8 cellular contexts compared by ENCODE assay signal in the genomic region with DNA sequence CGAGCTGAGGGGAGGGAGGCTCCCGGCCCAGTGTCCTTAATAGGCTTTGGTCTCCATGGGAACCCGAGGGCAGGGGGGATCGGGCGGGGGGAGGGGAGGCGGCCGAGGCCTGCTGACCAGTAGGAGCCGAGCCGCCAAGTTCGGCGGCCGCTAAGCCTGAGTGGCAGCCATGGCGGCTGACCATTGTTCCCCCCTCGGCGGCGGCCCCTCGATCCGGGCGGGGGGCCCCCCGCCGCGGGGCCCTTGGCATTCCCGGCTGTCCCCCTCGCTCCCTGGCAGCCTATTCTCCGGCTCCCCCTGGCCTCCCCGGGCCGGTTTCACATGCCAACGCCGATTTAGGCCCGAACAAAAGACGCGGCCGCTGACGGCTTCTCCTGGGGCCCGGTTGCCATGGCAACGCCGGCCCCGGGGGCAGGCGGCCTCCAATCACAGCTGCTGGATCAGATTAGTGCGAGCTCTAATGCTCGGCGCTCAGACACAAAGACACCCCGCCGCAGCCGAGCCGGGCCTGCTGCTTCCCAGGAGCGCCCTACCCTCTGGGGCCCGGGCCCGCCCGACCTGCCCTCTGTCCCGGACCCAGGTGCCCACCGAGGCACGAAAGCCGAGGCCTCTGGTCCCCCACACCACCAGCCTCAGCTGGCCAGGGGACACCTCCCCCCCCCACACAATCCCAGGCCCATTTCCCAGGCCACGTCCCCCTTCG. TPM values are rescaled to one million over a fixed set of nuclear protein-coding genes. Genes with fewer than 3 reads are reported as not detected.
A peak's percentile ranks its signal among the peaks of the same experiment; 100 is the strongest.
DNase-seq lines count a peak whose midpoint lies in the region; ATAC-seq and TF ChIP-seq lines count a peak whose summit lies in the region.

No MANE protein-coding gene starts in this region.

- H3K4me3 ChIP-seq in BLaER1 treated with 17β-estradiol and CSF1 and Interleukin-3, amounts not matched to agents 10 nM and 100 nM = peak overlapping the region; percentile 32 to 69 (median 54); a peak in 19 of 20 replicates
- peak overlapping the region in 1 of 4 donors; percentile 55 for H3K4me3 ChIP-seq in adrenal gland
- peak overlapping the region; percentile 59 for H3K4me3 ChIP-seq in left ventricle myocardium inferior
- H3K4me3 ChIP-seq in rectal smooth muscle tissue (ENCODE audit: low read length) = peak overlapping the region; percentile 25

- TF ChIP-seq CTCF in adrenal gland (IDR thresholded peaks at IDR 0.05) = no peak
- TF ChIP-seq CTCF in left ventricle myocardium inferior (IDR thresholded peaks at IDR 0.05; ENCODE audit: borderline replicate concordance) = no peak

- 3 to 9% (median 8%) methylated on average over 6 to 56 of the region's 56 CpGs for WGBS in adrenal gland, 4 donors

- H3K27me3 ChIP-seq in BLaER1 treated with 17β-estradiol and CSF1 and Interleukin-3, amounts not matched to agents 10 nM and 100 nM = peaks cover 18 to 48% (median 33%) of the 10 kb centered on the region in 11 experiments
- H3K27me3 ChIP-seq in adrenal gland = no peaks in the 10 kb centered on the region
- H3K27me3 ChIP-seq in left ventricle myocardium inferior (ENCODE audit: low read depth) = peaks cover 27% of the 10 kb centered on the region
- no peaks in the 10 kb centered on the region for H3K27me3 ChIP-seq in rectal smooth muscle tissue (ENCODE audit: control insufficient read depth, insufficient read depth, low read length)

- peak; percentile 91 for DNase-seq in NCI-H128 (lab: John Stamatoyannopoulos, UW; ENCODE audit: unreplicated experiment)
- peak; percentile 72 to 94 (median 79) for DNase-seq in adrenal gland
- peak; percentile 48 for DNase-seq in left ventricle myocardium inferior
- no peak for DNase-seq in SIG-M5 (lab: John Stamatoyannopoulos, UW)

- peak overlapping the region in 8 of 11 experiments; percentile 35 to 74 (median 58); a peak in 14 of 22 replicates for H3K27ac ChIP-seq in BLaER1 treated with 17β-estradiol and CSF1 and Interleukin-3, amounts not matched to agents 10 nM and 100 nM
- peak overlapping the region in 3 of 5 donors; percentile 13 to 77 (median 24) for H3K27ac ChIP-seq in adrenal gland
- H3K27ac ChIP-seq in left ventricle myocardium inferior (replicated peaks) = peak overlapping the region; percentile 12
- peak overlapping the region; percentile 33 for H3K27ac ChIP-seq in rectal smooth muscle tissue (ENCODE audit: low read depth, low read length)

- peak overlapping the region; percentile 69 to 97 (median 91) for H3K4me2 ChIP-seq in BLaER1 treated with 17β-estradiol and CSF1 and Interleukin-3, amounts not matched to agents 10 nM and 100 nM

- ATAC-seq in HG03108 (IDR thresholded peaks at IDR 0.05; ENCODE audit: unreplicated experiment) (no peak), HG02610 (IDR thresholded peaks at IDR 0.05; ENCODE audit: unreplicated experiment) (no peak)

- no peaks in the 10 kb centered on the region for H3K36me3 ChIP-seq in BLaER1 treated with 17β-estradiol and CSF1 and Interleukin-3, amounts not matched to agents 10 nM and 100 nM
- H3K36me3 ChIP-seq in adrenal gland (replicated peaks in 1 of 2) = no peaks in the 10 kb centered on the region
- no peaks in the 10 kb centered on the region for H3K36me3 ChIP-seq in left ventricle myocardium inferior
- no peaks in the 10 kb centered on the region for H3K36me3 ChIP-seq in rectal smooth muscle tissue (ENCODE audit: control insufficient read depth, insufficient read depth, low read length)

- H3K9me3 ChIP-seq in BLaER1 treated with 17β-estradiol and CSF1 and Interleukin-3, amounts not matched to agents 10 nM and 100 nM (replicated peaks in 1 of 11) = no peaks in the 10 kb centered on the region
- H3K9me3 ChIP-seq in adrenal gland (replicated peaks in 1 of 3) (no peaks in the 10 kb centered on the region), left ventricle myocardium inferior (replicated peaks) (no peaks in the 10 kb centered on the region)

- H3K9ac ChIP-seq in BLaER1 treated with 17β-estradiol and CSF1 and Interleukin-3, amounts not matched to agents 10 nM and 100 nM = peak overlapping the region; percentile 60 to 82 (median 76)
- H3K9ac ChIP-seq in rectal smooth muscle tissue (ENCODE audit: low read length) = no peak overlapping the region

- H4K20me1 ChIP-seq in BLaER1 treated with 17β-estradiol and CSF1 and Interleukin-3, amounts not matched to agents 10 nM and 100 nM = peaks cover 0 to 13% (median 0%) of the 10 kb centered on the region in 11 experiments; a peak in 2 of 22 replicates

- intact Hi-C loops in adrenal gland (cut with DNase I) = no loop called here
- intact Hi-C loops in left ventricle myocardium inferior (cut with micrococcal nuclease) = no loop called here

- peaks cover 0 to 24% (median 21%) of the 10 kb centered on the region in 10 experiments; a peak in 18 of 20 replicates for H3K4me1 ChIP-seq in BLaER1 treated with 17β-estradiol and CSF1 and Interleukin-3, amounts not matched to agents 10 nM and 100 nM
- H3K4me1 ChIP-seq in adrenal gland (replicated peaks in 1 of 2) (peaks cover 15 to 16% of the 10 kb centered on the region in 2 donors), left ventricle myocardium inferior (peaks cover 20% of the 10 kb centered on the region), rectal smooth muscle tissue (ENCODE audit: control insufficient read depth, insufficient read depth, low read length) (peaks cover 4% of the 10 kb centered on the region)

- TF ChIP-seq POLR2A in adrenal gland (IDR thresholded peaks at IDR 0.05) = peak; percentile 54 to 55

RNA-seq across cellular contexts. Expression of a gene that starts 7.3 kb away (rescaled TPM):
- total RNA-seq in adrenal gland (10 to 100 TPM in 3 of 8 donors, 1 to 10 TPM in 4, under 1 TPM in 1; 0.87 to 24.2 (median 8.4) TPM), left ventricle myocardium inferior (4.8 TPM)
- 1 to 10 TPM in 2 of 3 donors, under 1 TPM in 1; 0.88 to 8.8 (median 6.6) TPM for polyA plus RNA-seq in adrenal gland

RNA-seq across cellular contexts. Expression of a gene that starts 34.1 kb away (rescaled TPM):
- 1 to 10 TPM in 7 of 8 donors, not detected in 1; 1.3 to 7.4 (median 4.4) TPM for total RNA-seq in adrenal gland
- polyA plus RNA-seq in adrenal gland = 10 to 100 TPM in 1 of 3 donors, 1 to 10 TPM in 2; 4.0 to 18.7 (median 4.9) TPM
- total RNA-seq in left ventricle myocardium inferior = not detected

RNA-seq across cellular contexts. Expression of a gene that starts 59.5 kb away (rescaled TPM):
- total RNA-seq in adrenal gland (10 to 100 TPM in 1 of 8 donors, 1 to 10 TPM in 7; 1.9 to 10.3 (median 5.4) TPM), left ventricle myocardium inferior (6.5 TPM)
- polyA plus RNA-seq in adrenal gland = 1 to 10 TPM; 2.9 to 5.1 (median 3.6) TPM
